ENCODE assay signal across 8 cellular contexts in the genomic region with DNA sequence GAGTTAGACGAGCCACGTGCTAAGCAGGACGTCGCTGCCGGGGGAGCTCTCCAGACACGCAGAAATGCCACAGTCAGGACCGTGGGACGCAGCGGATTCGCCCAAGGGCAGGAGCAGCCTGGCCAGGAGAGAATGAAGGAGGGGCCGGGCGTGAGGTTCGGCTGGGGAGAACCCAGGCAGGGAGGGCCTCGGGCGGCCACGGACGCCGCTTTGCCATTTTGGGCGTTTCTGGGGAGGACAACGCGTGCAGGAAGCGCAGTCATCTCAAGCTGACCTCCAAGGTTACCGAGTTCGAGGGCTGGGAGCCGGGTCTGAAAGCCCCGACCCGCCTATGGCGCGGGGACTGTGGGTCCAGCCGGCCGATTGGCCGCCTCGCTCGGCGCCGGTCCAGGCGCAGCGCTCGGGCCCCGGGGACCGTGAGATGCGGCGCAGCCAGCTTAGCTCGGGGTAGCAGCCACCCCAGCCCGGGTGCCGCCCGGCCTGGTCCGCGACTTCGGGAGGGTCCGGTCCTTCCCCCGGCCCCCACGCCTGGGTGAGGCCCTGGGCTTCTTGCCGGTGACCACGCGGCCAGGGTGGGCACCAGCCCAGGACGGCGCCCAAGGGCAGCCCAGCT. TPM values are rescaled to one million over a fixed set of nuclear protein-coding genes. Genes with fewer than 3 reads are reported as not detected.
A peak's percentile ranks its signal among the peaks of the same experiment; 100 is the strongest.
DNase-seq lines count a peak whose midpoint lies in the region; ATAC-seq, FAIRE-seq and TF ChIP-seq lines count a peak whose summit lies in the region.

No MANE protein-coding gene starts in this region.

- TF ChIP-seq CTCF in GM20000 (IDR thresholded peaks at IDR 0.05; ENCODE audit: extremely low read depth, missing control alignments), result no peak
- no peak for TF ChIP-seq CTCF in KMS-11 (conservative IDR thresholded peaks at IDR 0.05; ENCODE audit: low read depth, low read length)
- no peak for TF ChIP-seq CTCF in foreskin keratinocyte (conservative IDR thresholded peaks at IDR 0.05)
- no peak for TF ChIP-seq CTCF in pancreas (IDR thresholded peaks at IDR 0.05)

- ATAC-seq in foreskin keratinocyte (no peak), pancreas (peak; percentile 13 to 41 (median 32)), HG03378 (IDR thresholded peaks at IDR 0.05; ENCODE audit: unreplicated experiment) (no peak)

- H3K4me3 Mint-ChIP-seq in activated T-helper 1 cell treated with anti-CD3 and anti-CD28 coated beads, Interleukin-12 subunit alpha, Interleukin-12 subunit beta, Interleukin-2, Interleukin-4 antibody, amounts not matched to agents 30 ng/mL and 10 ng/mL and 1 ng/mL, durations not matched to agents 14 hours and 24 hours and 36 hours, result peak overlapping the region; percentile 88

- H3K27ac ChIP-seq in KMS-11, result peak overlapping the region; percentile 81
- peak overlapping the region; percentile 75 for H3K27ac ChIP-seq in foreskin keratinocyte
- H3K27ac ChIP-seq in pancreas, result peak overlapping the region; percentile 83 to 92 (median 88)

- peak overlapping the region; percentile 83 for H2AFZ ChIP-seq in KMS-11 (ENCODE audit: low read depth)

- 0 to 1% methylated on average over 54 to 58 of the region's 58 CpGs for WGBS in pancreas, 2 donors

- FAIRE-seq in pancreas (lab: Jason Lieb, UNC), result no peak

- DNase-seq in ACHN (peak; percentile 24), GM20000 (ENCODE audit: low spot score) (peak; percentile 54), foreskin keratinocyte (peak in 1 of 2 donors; percentile 45), pancreas (peak in 5 of 6 donors; percentile 43 to 82 (median 72)), NCI-H2081 treated with DMSO at 0.1 percent for 48 hours (lab: John Stamatoyannopoulos, UW) (no peak)
- peak; percentile 44 for DNase-seq in activated T-helper 1 cell treated with anti-CD3 and anti-CD28 coated beads, Interleukin-12 subunit alpha, Interleukin-12 subunit beta, Interleukin-2, Interleukin-4 antibody, amounts not matched to agents 30 ng/mL and 10 ng/mL and 1 ng/mL, durations not matched to agents 14 hours and 24 hours and 36 hours (ENCODE audit: low spot score)

- no peaks in the 10 kb centered on the region for H3K9me3 Mint-ChIP-seq in activated T-helper 1 cell treated with anti-CD3 and anti-CD28 coated beads, Interleukin-12 subunit alpha, Interleukin-12 subunit beta, Interleukin-2, Interleukin-4 antibody, amounts not matched to agents 30 ng/mL and 10 ng/mL and 1 ng/mL, durations not matched to agents 14 hours and 24 hours and 36 hours

- H3K9ac ChIP-seq in KMS-11, result peak overlapping the region; percentile 95

- H3K79me2 ChIP-seq in KMS-11 (ENCODE audit: insufficient read depth, low read depth), result no peaks in the 10 kb centered on the region

- H3K4me3 ChIP-seq in KMS-11 (IDR thresholded peaks at IDR 0.05; ENCODE audit: insufficient read depth, low read depth, low read length), result no peak overlapping the region
- H3K4me3 ChIP-seq in pancreas, result peak overlapping the region; percentile 71 to 82 (median 74)

- no peaks in the 10 kb centered on the region for H3K9me3 ChIP-seq in pancreas

- H3K4me1 Mint-ChIP-seq in activated T-helper 1 cell treated with anti-CD3 and anti-CD28 coated beads, Interleukin-12 subunit alpha, Interleukin-12 subunit beta, Interleukin-2, Interleukin-4 antibody, amounts not matched to agents 30 ng/mL and 10 ng/mL and 1 ng/mL, durations not matched to agents 14 hours and 24 hours and 36 hours (ENCODE audit: low read depth), result peaks cover 33% of the 10 kb centered on the region

- H3K27me3 Mint-ChIP-seq in activated T-helper 1 cell treated with anti-CD3 and anti-CD28 coated beads, Interleukin-12 subunit alpha, Interleukin-12 subunit beta, Interleukin-2, Interleukin-4 antibody, amounts not matched to agents 30 ng/mL and 10 ng/mL and 1 ng/mL, durations not matched to agents 14 hours and 24 hours and 36 hours (ENCODE audit: insufficient read depth), result no peaks in the 10 kb centered on the region

- H3K4me2 ChIP-seq in KMS-11, result peak overlapping the region; percentile 92

- in situ Hi-C loops in ACHN (cut with HindIII; ENCODE audit: low pct_ligation_motif_present, low pct_unique_long_range_greater_than_20kb, low sequenced_read_pairs), result no loop called here

- intact Hi-C loops in activated T-helper 1 cell treated with anti-CD3 and anti-CD28 coated beads, Interleukin-12 subunit alpha, Interleukin-12 subunit beta, Interleukin-2, Interleukin-4 antibody, amounts not matched to agents 30 ng/mL and 10 ng/mL and 1 ng/mL, durations not matched to agents 14 hours and 24 hours and 36 hours (cut with micrococcal nuclease), result loop anchor here (1.0 to 5.0 kb wide), 9 partner anchors 9 to 723 kb away; partner anchors contain the start of genes DNLZ, MRPL41, SAPCD2 and SEC16A
- intact Hi-C loops in pancreas (cut with DNase I), result no loop called here

- peak overlapping the region; percentile 94 for H3K27ac Mint-ChIP-seq in activated T-helper 1 cell treated with anti-CD3 and anti-CD28 coated beads, Interleukin-12 subunit alpha, Interleukin-12 subunit beta, Interleukin-2, Interleukin-4 antibody, amounts not matched to agents 30 ng/mL and 10 ng/mL and 1 ng/mL, durations not matched to agents 14 hours and 24 hours and 36 hours

- H3K27me3 ChIP-seq in KMS-11 (ENCODE audit: insufficient read depth, low read depth) (no peaks in the 10 kb centered on the region), foreskin keratinocyte (no peaks in the 10 kb centered on the region), pancreas (no peaks in the 10 kb centered on the region)

- H3K4me1 ChIP-seq in KMS-11 (ENCODE audit: low read depth, poor library complexity, severe bottlenecking) (peaks cover 17% of the 10 kb centered on the region), foreskin keratinocyte (peaks cover 13% of the 10 kb centered on the region), pancreas (peaks cover 0 to 5% (median 5%) of the 10 kb centered on the region in 3 donors)

- H3K36me3 ChIP-seq in KMS-11 (ENCODE audit: insufficient read depth), result no peaks in the 10 kb centered on the region
- no peaks in the 10 kb centered on the region for H3K36me3 ChIP-seq in pancreas

- peaks cover 11% of the 10 kb centered on the region for H3K36me3 Mint-ChIP-seq in activated T-helper 1 cell treated with anti-CD3 and anti-CD28 coated beads, Interleukin-12 subunit alpha, Interleukin-12 subunit beta, Interleukin-2, Interleukin-4 antibody, amounts not matched to agents 30 ng/mL and 10 ng/mL and 1 ng/mL, durations not matched to agents 14 hours and 24 hours and 36 hours (ENCODE audit: low read depth)

- no peaks in the 10 kb centered on the region for H4K20me1 ChIP-seq in KMS-11 (ENCODE audit: insufficient read depth)

RNA-seq across cellular contexts. Expression of gene MAN1B1, which starts 0.8 kb away (rescaled TPM):
- total RNA-seq in activated T-helper 1 cell treated with anti-CD3 and anti-CD28 coated beads, Interleukin-12 subunit alpha, Interleukin-12 subunit beta, Interleukin-2, Interleukin-4 antibody, amounts not matched to agents 30 ng/mL and 10 ng/mL and 1 ng/mL, durations not matched to agents 14 hours and 24 hours and 36 hours, result 48.1 and 53.6 TPM in 2 replicates
- 41.1 and 49.1 TPM in 2 replicates for total RNA-seq in foreskin keratinocyte
- polyA plus RNA-seq in foreskin keratinocyte, result 38.5 and 49.2 TPM in 2 replicates
- 10 to 100 TPM; 22.0 to 33.5 (median 26.0) TPM for total RNA-seq in pancreas
- 10 to 100 TPM; 83.6 to 86.0 TPM for polyA plus RNA-seq in pancreas

RNA-seq across cellular contexts. Expression of gene UAP1L1, which starts 8.7 kb away (rescaled TPM):
- 13.9 and 14.9 TPM in 2 replicates for total RNA-seq in activated T-helper 1 cell treated with anti-CD3 and anti-CD28 coated beads, Interleukin-12 subunit alpha, Interleukin-12 subunit beta, Interleukin-2, Interleukin-4 antibody, amounts not matched to agents 30 ng/mL and 10 ng/mL and 1 ng/mL, durations not matched to agents 14 hours and 24 hours and 36 hours
- total RNA-seq in foreskin keratinocyte (5.6 and 6.2 TPM in 2 replicates), pancreas (10 to 100 TPM in 1 of 6 donors, 1 to 10 TPM in 5; 5.2 to 13.6 (median 5.9) TPM)
- polyA plus RNA-seq in foreskin keratinocyte (4.8 and 5.9 TPM in 2 replicates), pancreas (10 to 100 TPM; 10.5 to 14.4 TPM)

RNA-seq across cellular contexts. Expression of gene SAPCD2, which starts 15.7 kb away (rescaled TPM):
- 23.9 and 25.1 TPM in 2 replicates for total RNA-seq in activated T-helper 1 cell treated with anti-CD3 and anti-CD28 coated beads, Interleukin-12 subunit alpha, Interleukin-12 subunit beta, Interleukin-2, Interleukin-4 antibody, amounts not matched to agents 30 ng/mL and 10 ng/mL and 1 ng/mL, durations not matched to agents 14 hours and 24 hours and 36 hours
- 4.8 and 5.2 TPM in 2 replicates for total RNA-seq in foreskin keratinocyte
- polyA plus RNA-seq in foreskin keratinocyte, result 3.3 and 3.6 TPM in 2 replicates
- under 1 TPM; 0.04 to 0.97 (median 0.45) TPM for total RNA-seq in pancreas
- under 1 TPM; 0.30 to 0.38 TPM for polyA plus RNA-seq in pancreas

RNA-seq across cellular contexts. Expression of gene DPP7, which starts 28.5 kb away (rescaled TPM):
- total RNA-seq in activated T-helper 1 cell treated with anti-CD3 and anti-CD28 coated beads, Interleukin-12 subunit alpha, Interleukin-12 subunit beta, Interleukin-2, Interleukin-4 antibody, amounts not matched to agents 30 ng/mL and 10 ng/mL and 1 ng/mL, durations not matched to agents 14 hours and 24 hours and 36 hours, result 371 and 394 TPM in 2 replicates
- 35.0 and 54.2 TPM in 2 replicates for total RNA-seq in foreskin keratinocyte
- polyA plus RNA-seq in foreskin keratinocyte, result 44.4 and 64.7 TPM in 2 replicates
- total RNA-seq in pancreas, result 100 to 1,000 TPM in 2 of 6 donors, 10 to 100 TPM in 4; 87.3 to 113 (median 98.8) TPM
- polyA plus RNA-seq in pancreas, result 100 to 1,000 TPM; 497 to 526 TPM

RNA-seq across cellular contexts. Expression of gene ENTPD2, which starts 32.2 kb away (rescaled TPM):
- not detected in 2 replicates for total RNA-seq in activated T-helper 1 cell treated with anti-CD3 and anti-CD28 coated beads, Interleukin-12 subunit alpha, Interleukin-12 subunit beta, Interleukin-2, Interleukin-4 antibody, amounts not matched to agents 30 ng/mL and 10 ng/mL and 1 ng/mL, durations not matched to agents 14 hours and 24 hours and 36 hours
- total RNA-seq in foreskin keratinocyte, result 0.56 and 0.75 TPM in 2 replicates
- polyA plus RNA-seq in foreskin keratinocyte, result 1.4 and 1.6 TPM in 2 replicates
- 1 to 10 TPM in 5 of 6 donors, under 1 TPM in 1; 0.91 to 4.5 (median 2.0) TPM for total RNA-seq in pancreas
- polyA plus RNA-seq in pancreas, result 1 to 10 TPM; 4.5 to 6.5 TPM

Comparison
In these comparisons a context has a peak if more than half of its experiments do, and no peak if none do; other contexts are left out.
1. ATAC-seq: peak in pancreas (4 of 4); none in foreskin keratinocyte (single experiment) and HG03378 (single experiment).
2. Peak in every context shown above with its lines, with median percentiles within 50 percentile points of each other: H3K27ac ChIP-seq.